Comparison of ENCODE assay signal across 15 cellular contexts in the genomic region with DNA sequence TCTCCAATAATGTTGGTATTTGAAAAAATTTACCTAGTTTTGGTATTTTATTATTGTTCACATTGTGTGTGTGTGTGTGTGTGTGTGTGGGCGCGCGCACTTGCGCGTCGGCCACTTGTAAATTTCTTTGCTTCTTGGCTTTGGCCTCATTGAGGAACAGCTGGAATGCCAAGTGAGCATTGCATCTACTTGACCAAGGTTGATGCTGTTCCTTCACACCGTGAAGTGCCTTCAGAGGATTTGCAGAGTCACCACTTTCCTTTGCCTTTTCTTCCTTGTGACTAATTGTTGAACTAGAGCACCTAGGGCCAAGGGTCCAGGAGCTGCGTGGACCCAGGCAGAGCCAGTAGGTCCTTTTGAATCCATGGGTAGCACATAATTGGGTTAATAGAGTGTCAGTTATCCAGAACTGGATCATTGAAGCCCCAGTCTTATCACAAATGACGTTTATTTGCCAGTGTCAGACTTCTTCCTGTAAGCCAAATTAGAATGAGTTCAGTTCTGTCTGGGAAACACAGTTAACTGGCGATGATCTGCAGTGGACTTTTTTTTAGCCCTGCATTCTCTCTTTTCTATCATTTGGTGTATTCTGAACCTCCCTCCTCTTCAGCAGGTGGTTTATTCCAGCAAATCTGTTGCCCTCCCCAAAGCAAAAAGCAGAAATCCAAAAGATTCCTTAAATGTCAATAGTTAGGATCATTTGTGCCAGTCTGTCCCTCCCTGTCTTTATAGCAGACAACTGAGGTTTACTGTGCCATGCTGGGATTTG. TPM values are rescaled to one million over a fixed set of nuclear protein-coding genes. Genes with fewer than 3 reads are reported as not detected.
DNase-seq lines count a peak whose midpoint lies in the region; ATAC-seq and TF ChIP-seq lines count a peak whose summit lies in the region.
"Had no signal": no experiment of that assay in that cellular context is flagged by ENCODE, and none has a peak within 500 bp of the region (broad histone marks: within the 10 kb centered on the region; RNA-seq: fewer than 3 reads in every experiment).

No MANE protein-coding gene starts in this region.

- no peak overlapping the region for H3K27ac ChIP-seq in CD4-positive, CD25-positive, alpha-beta regulatory T cell (ENCODE audit: insufficient read depth, low read length, poor library complexity, severe bottlenecking)
- H3K27ac ChIP-seq: tibial artery had no signal

- intact Hi-C loops in posterior cingulate gyrus (cut with DNase I), result loop anchor here (5.0 kb wide), 3 partner anchors 57 to 198 kb away; partner anchors contain the start of gene DYNC1H1

- no peak for TF ChIP-seq CTCF in nephron progenitor cell (IDR thresholded peaks at IDR 0.05)

- H3K4me3 Mint-ChIP-seq in CD4-positive, CD25-positive, alpha-beta regulatory T cell, result peak overlapping the region; percentile 75 to 95 (median 94)
- H3K4me3 Mint-ChIP-seq in IgD-negative memory B cell, result peak overlapping the region; percentile 10 to 82 (median 66)
- H3K4me3 Mint-ChIP-seq in effector memory CD8-positive, alpha-beta T cell, result peak overlapping the region; percentile 89 to 93
- peak overlapping the region; percentile 93 for H3K4me3 Mint-ChIP-seq in nephron progenitor cell
- H3K4me3 Mint-ChIP-seq: activated naive CD8-positive, alpha-beta T cell treated with anti-CD3 and anti-CD28 coated beads, Interleukin-2, amount 10 ng/mL, durations not matched to agents 7 days and 5 days had no signal

- H3K36me3 Mint-ChIP-seq in CD4-positive, CD25-positive, alpha-beta regulatory T cell, result peaks cover 19% of the 10 kb centered on the region
- H3K36me3 Mint-ChIP-seq in IgD-negative memory B cell (no peaks in the 10 kb centered on the region), nephron progenitor cell (ENCODE audit: low read depth) (peaks cover 25% of the 10 kb centered on the region)
- H3K36me3 Mint-ChIP-seq in effector memory CD8-positive, alpha-beta T cell (ENCODE audit: insufficient read depth), result peaks cover 77% of the 10 kb centered on the region

- H3K9me3 Mint-ChIP-seq in CD4-positive, CD25-positive, alpha-beta regulatory T cell, result no peaks in the 10 kb centered on the region
- no peaks in the 10 kb centered on the region for H3K9me3 Mint-ChIP-seq in IgD-negative memory B cell
- no peaks in the 10 kb centered on the region for H3K9me3 Mint-ChIP-seq in effector memory CD8-positive, alpha-beta T cell
- peaks cover under 1% of the 10 kb centered on the region for H3K9me3 Mint-ChIP-seq in nephron progenitor cell
- H3K9me3 Mint-ChIP-seq: activated naive CD8-positive, alpha-beta T cell treated with anti-CD3 and anti-CD28 coated beads, Interleukin-2, amount 10 ng/mL, durations not matched to agents 7 days and 5 days had no signal

- no peak for ATAC-seq in CD4-positive, CD25-positive, alpha-beta regulatory T cell (ENCODE audit: low read depth in 2 of 2)
- no peak for ATAC-seq in effector memory CD8-positive, alpha-beta T cell (replicated peaks)
- ATAC-seq in GM18870 (IDR thresholded peaks at IDR 0.05; ENCODE audit: unreplicated experiment) (no peak), HG03469 (IDR thresholded peaks at IDR 0.05; ENCODE audit: unreplicated experiment) (no peak)
- ATAC-seq: gastroesophageal sphincter had no signal

- H3K27me3 Mint-ChIP-seq in CD4-positive, CD25-positive, alpha-beta regulatory T cell, result no peaks in the 10 kb centered on the region
- H3K27me3 Mint-ChIP-seq in IgD-negative memory B cell (peaks cover 1% of the 10 kb centered on the region), nephron progenitor cell (ENCODE audit: low read depth, poor library complexity) (peaks cover 20% of the 10 kb centered on the region)
- no peaks in the 10 kb centered on the region for H3K27me3 Mint-ChIP-seq in effector memory CD8-positive, alpha-beta T cell

- H3K27me3 ChIP-seq in CD4-positive, CD25-positive, alpha-beta regulatory T cell (ENCODE audit: control insufficient read depth, insufficient read depth, low read length), result no peaks in the 10 kb centered on the region
- H3K27me3 ChIP-seq: gastroesophageal sphincter, tibial artery had no signal

- peak overlapping the region; percentile 41 for H3K4me3 ChIP-seq in CD4-positive, CD25-positive, alpha-beta regulatory T cell (ENCODE audit: low read depth, low read length)
- H3K4me3 ChIP-seq: gastroesophageal sphincter, tibial artery had no signal

- peaks cover 23 to 57% (median 35%) of the 10 kb centered on the region in 4 donors for H3K4me1 Mint-ChIP-seq in CD4-positive, CD25-positive, alpha-beta regulatory T cell
- H3K4me1 Mint-ChIP-seq in IgD-negative memory B cell (peaks cover 4 to 28% (median 18%) of the 10 kb centered on the region in 3 donors), nephron progenitor cell (peaks cover 23% of the 10 kb centered on the region)
- peaks cover 45 to 63% of the 10 kb centered on the region in 2 donors for H3K4me1 Mint-ChIP-seq in effector memory CD8-positive, alpha-beta T cell (ENCODE audit: low read depth in 2 of 2)

- peaks cover 6% of the 10 kb centered on the region for H3K36me3 ChIP-seq in CD4-positive, CD25-positive, alpha-beta regulatory T cell (ENCODE audit: control insufficient read depth, insufficient read depth, low read length)

- DNase-seq in CD4-positive, CD25-positive, alpha-beta regulatory T cell, result no peak
- no peak for DNase-seq in effector memory CD8-positive, alpha-beta T cell
- DNase-seq in nephron progenitor cell, result no peak
- DNase-seq in posterior cingulate gyrus, result no peak
- DNase-seq: activated CD4-positive, alpha-beta T cell treated with anti-CD3 and anti-CD28 coated beads for 4 hours; activated naive CD8-positive, alpha-beta T cell treated with anti-CD3 and anti-CD28 coated beads, Interleukin-2, amount 10 ng/mL, durations not matched to agents 7 days and 5 days; cerebellar nuclear complex; MM.1S; NCI-H2029; RPMI8226; tibial artery had no signal

- no peaks in the 10 kb centered on the region for H3K9me3 ChIP-seq in CD4-positive, CD25-positive, alpha-beta regulatory T cell (ENCODE audit: control insufficient read depth in 2 of 2, low read length in 2 of 2)
- H3K9me3 ChIP-seq: gastroesophageal sphincter, tibial artery had no signal

- peak overlapping the region; percentile 65 to 71 (median 69) for H3K27ac Mint-ChIP-seq in CD4-positive, CD25-positive, alpha-beta regulatory T cell
- H3K27ac Mint-ChIP-seq in IgD-negative memory B cell (peak overlapping the region in 1 of 3 donors; percentile 54), nephron progenitor cell (no peak overlapping the region)
- peak overlapping the region in 1 of 2 donors; percentile 91 for H3K27ac Mint-ChIP-seq in effector memory CD8-positive, alpha-beta T cell
- H3K27ac Mint-ChIP-seq: activated naive CD8-positive, alpha-beta T cell treated with anti-CD3 and anti-CD28 coated beads, Interleukin-2, amount 10 ng/mL, durations not matched to agents 7 days and 5 days had no signal

- H3K4me1 ChIP-seq in CD4-positive, CD25-positive, alpha-beta regulatory T cell (ENCODE audit: control insufficient read depth, insufficient read depth, low read length, poor library complexity, severe bottlenecking), result peaks cover 17% of the 10 kb centered on the region

RNA-seq across cellular contexts. Expression of gene PPP2R5C, which starts 2.6 kb away (rescaled TPM):
- total RNA-seq in CD4-positive, CD25-positive, alpha-beta regulatory T cell, result 650 TPM
- polyA plus RNA-seq in CD4-positive, CD25-positive, alpha-beta regulatory T cell, result 100 to 1,000 TPM; 244 to 294 (median 270) TPM
- polyA plus RNA-seq in IgD-negative memory B cell, result 106 TPM
